In genomic region chr22:40209945-40210485, GRCh38 we compare ENCODE assay signal across 1 cellular context.
TF ChIP-seq lines count a peak whose summit lies in the region.

No MANE protein-coding gene starts in this region.

TF ChIP-seq in GM12878, 131 proteins besides CTCF, POLR2A, EP300 and RAD21:
- TF ChIP-seq HDAC6 (IDR thresholded peaks at IDR 0.05; ENCODE audit: unreplicated experiment) (no peak), JUNB (IDR thresholded peaks at IDR 0.05) (no peak), BMI1 (IDR thresholded peaks at IDR 0.05; ENCODE audit: borderline replicate concordance) (no peak), BHLHE40 (IDR thresholded peaks at IDR 0.05; ENCODE audit: borderline replicate concordance in 1 of 2, low read depth in 2 of 2, low read length in 1 of 2) (no peak), BRCA1 (IDR thresholded peaks at IDR 0.05; ENCODE audit: low read depth, low read length) (no peak), RELA (IDR thresholded peaks at IDR 0.05; ENCODE audit: borderline replicate concordance, partially characterized antibody) (no peak), YY1 (IDR thresholded peaks at IDR 0.05; ENCODE audit: low read depth, low read length) (no peak), PML (IDR thresholded peaks at IDR 0.05; ENCODE audit: low read length) (no peak), JUND (IDR thresholded peaks at IDR 0.05; ENCODE audit: low read depth, low read length) (no peak)
- TF ChIP-seq, protein P1, sequence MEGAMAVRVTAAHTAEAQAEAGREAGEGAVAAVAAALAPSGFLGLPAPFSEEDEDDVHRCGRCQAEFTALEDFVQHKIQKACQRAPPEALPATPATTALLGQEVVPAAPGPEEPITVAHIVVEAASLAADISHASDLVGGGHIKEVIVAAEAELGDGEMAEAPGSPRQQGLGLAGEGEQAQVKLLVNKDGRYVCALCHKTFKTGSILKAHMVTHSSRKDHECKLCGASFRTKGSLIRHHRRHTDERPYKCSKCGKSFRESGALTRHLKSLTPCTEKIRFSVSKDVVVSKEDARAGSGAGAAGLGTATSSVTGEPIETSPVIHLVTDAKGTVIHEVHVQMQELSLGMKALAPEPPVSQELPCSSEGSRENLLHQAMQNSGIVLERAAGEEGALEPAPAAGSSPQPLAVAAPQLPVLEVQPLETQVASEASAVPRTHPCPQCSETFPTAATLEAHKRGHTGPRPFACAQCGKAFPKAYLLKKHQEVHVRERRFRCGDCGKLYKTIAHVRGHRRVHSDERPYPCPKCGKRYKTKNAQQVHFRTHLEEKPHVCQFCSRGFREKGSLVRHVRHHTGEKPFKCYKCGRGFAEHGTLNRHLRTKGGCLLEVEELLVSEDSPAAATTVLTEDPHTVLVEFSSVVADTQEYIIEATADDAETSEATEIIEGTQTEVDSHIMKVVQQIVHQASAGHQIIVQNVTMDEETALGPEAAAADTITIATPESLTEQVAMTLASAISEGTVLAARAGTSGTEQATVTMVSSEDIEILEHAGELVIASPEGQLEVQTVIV (IDR thresholded peaks at IDR 0.05; ENCODE audit: borderline replicate concordance, partially characterized antibody): no peak
- TF ChIP-seq, protein P2, sequence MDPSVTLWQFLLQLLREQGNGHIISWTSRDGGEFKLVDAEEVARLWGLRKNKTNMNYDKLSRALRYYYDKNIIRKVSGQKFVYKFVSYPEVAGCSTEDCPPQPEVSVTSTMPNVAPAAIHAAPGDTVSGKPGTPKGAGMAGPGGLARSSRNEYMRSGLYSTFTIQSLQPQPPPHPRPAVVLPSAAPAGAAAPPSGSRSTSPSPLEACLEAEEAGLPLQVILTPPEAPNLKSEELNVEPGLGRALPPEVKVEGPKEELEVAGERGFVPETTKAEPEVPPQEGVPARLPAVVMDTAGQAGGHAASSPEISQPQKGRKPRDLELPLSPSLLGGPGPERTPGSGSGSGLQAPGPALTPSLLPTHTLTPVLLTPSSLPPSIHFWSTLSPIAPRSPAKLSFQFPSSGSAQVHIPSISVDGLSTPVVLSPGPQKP (IDR thresholded peaks at IDR 0.05; ENCODE audit: low read depth, low read length): no peak
